ENCODE assay signal across 8 cellular contexts in the genomic region with DNA sequence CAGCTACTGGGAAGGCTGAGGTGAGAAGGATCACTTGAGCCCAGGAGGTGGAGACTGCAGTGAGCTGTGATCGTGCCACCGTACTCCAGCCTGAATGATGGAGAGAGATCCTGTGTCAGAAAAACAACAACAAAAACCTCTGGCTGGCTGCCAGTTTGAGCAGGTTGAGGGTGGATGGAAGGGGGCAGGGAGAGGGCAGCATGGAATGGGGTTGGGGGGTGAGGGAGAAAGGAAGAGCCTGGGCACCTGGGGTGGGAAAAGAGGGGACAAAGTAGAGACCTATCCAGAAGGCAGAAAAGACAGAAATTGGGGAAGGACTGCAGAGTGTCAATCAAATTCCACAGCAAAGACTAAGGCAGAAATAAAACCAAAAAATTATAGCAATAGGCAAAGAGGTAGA. TPM values are rescaled to one million over a fixed set of nuclear protein-coding genes. Genes with fewer than 3 reads are reported as not detected.
DNase-seq lines count a peak whose midpoint lies in the region; ATAC-seq and TF ChIP-seq lines count a peak whose summit lies in the region.

No MANE protein-coding gene starts in this region.

- H3K4me1 Mint-ChIP-seq in HFFc6 (ENCODE audit: low read depth) (peaks cover 52% of the 10 kb centered on the region), T-helper 17 cell (peaks cover 49% of the 10 kb centered on the region)

- H3K27me3 ChIP-seq in BLaER1: no peaks in the 10 kb centered on the region

- peak overlapping the region; percentile 95 for H3K27ac ChIP-seq in BLaER1

- H3K9me3 Mint-ChIP-seq in HFFc6: no peaks in the 10 kb centered on the region

- DNase-seq in HFFc6 (no peak), T-helper 17 cell (no peak), left kidney (ENCODE audit: low read depth, low spot score) (peak; percentile 83), cardiac septum (ENCODE audit: low spot score) (no peak), dedifferentiated amniotic fluid mesenchymal stem cell (ENCODE audit: extremely low spot score) (no peak)

- no peak for TF ChIP-seq CTCF in HFFc6 (IDR thresholded peaks at IDR 0.05)

- H3K36me3 Mint-ChIP-seq in HFFc6 (ENCODE audit: low read depth) (peaks cover 47% of the 10 kb centered on the region), T-helper 17 cell (ENCODE audit: low read depth) (no peaks in the 10 kb centered on the region)

- ATAC-seq in T-helper 17 cell (no peak), HG02970 (IDR thresholded peaks at IDR 0.05; ENCODE audit: low FRiP score, unreplicated experiment) (no peak), HG03097 (IDR thresholded peaks at IDR 0.05; ENCODE audit: low FRiP score, unreplicated experiment) (no peak)

- peaks cover 96% of the 10 kb centered on the region for H4K20me1 ChIP-seq in BLaER1

- peak overlapping the region; percentile 89 for H3K4me3 ChIP-seq in BLaER1

- H3K4me3 Mint-ChIP-seq in HFFc6 (peak overlapping the region; percentile 97), T-helper 17 cell (peak overlapping the region; percentile 95)

- H3K27me3 Mint-ChIP-seq in HFFc6 (ENCODE audit: insufficient read depth): peaks cover 4% of the 10 kb centered on the region; the same call in 1 of the 2 replicates
- no peaks in the 10 kb centered on the region for H3K27me3 Mint-ChIP-seq in T-helper 17 cell

- peaks cover 76% of the 10 kb centered on the region for H3K36me3 ChIP-seq in BLaER1

- intact Hi-C loops in cardiac septum (cut with DNase I): no loop called here

- H3K27ac Mint-ChIP-seq in HFFc6 (peak overlapping the region; percentile 97), T-helper 17 cell (peak overlapping the region; percentile 94)

- peak overlapping the region; percentile 92 for H3K4me2 ChIP-seq in BLaER1

- H3K9ac ChIP-seq in BLaER1: peak overlapping the region; percentile 99

- H3K4me1 ChIP-seq in BLaER1: peaks cover 63% of the 10 kb centered on the region

- H3K9me3 ChIP-seq in BLaER1 (no peaks in the 10 kb centered on the region), T-helper 17 cell (ENCODE audit: control insufficient read depth, low read length, poor library complexity, severe bottlenecking) (no peaks in the 10 kb centered on the region)

RNA-seq across cellular contexts. Expression of gene SLC1A5, which starts 4.7 kb away (rescaled TPM):
- total RNA-seq in HFFc6 (2021; fragmentation: NEBNext Ultra II Directional; extraction: Animal tissue kit (Norgen Biotek cat#: 25700)): 100 to 1,000 TPM; 263 to 310 (median 281) TPM
- total RNA-seq in T-helper 17 cell (10 to 100 TPM; 13.6 to 15.9 TPM), cardiac septum (6.8 TPM)

RNA-seq across cellular contexts. Expression of gene STRN4, which starts 37.4 kb away (rescaled TPM):
- total RNA-seq in HFFc6 (2021; fragmentation: NEBNext Ultra II Directional; extraction: Animal tissue kit (Norgen Biotek cat#: 25700)): 10 to 100 TPM; 53.6 to 60.8 (median 58.3) TPM
- total RNA-seq in T-helper 17 cell (100 to 1,000 TPM; 108 to 145 TPM), cardiac septum (54.2 TPM)

RNA-seq across cellular contexts. Expression of gene FKRP, which starts 37.8 kb away (rescaled TPM):
- 10 to 100 TPM; 31.4 to 36.8 (median 33.2) TPM for total RNA-seq in HFFc6 (2021; fragmentation: NEBNext Ultra II Directional; extraction: Animal tissue kit (Norgen Biotek cat#: 25700))
- total RNA-seq in T-helper 17 cell (10 to 100 TPM; 22.5 to 23.3 TPM), cardiac septum (24.2 TPM)

Comparison
In these comparisons a context has a peak if more than half of its experiments do, and no peak if none do; other contexts are left out.
1. RNA of gene SLC1A5, which starts 4.7 kb away (total RNA-seq): 263 to 310 TPM in HFFc6; 13.6 to 15.9 TPM in T-helper 17 cell and 6.8 TPM in cardiac septum (single experiment); every median in the first group is over 10 times any median in the second.